In the genomic region with DNA sequence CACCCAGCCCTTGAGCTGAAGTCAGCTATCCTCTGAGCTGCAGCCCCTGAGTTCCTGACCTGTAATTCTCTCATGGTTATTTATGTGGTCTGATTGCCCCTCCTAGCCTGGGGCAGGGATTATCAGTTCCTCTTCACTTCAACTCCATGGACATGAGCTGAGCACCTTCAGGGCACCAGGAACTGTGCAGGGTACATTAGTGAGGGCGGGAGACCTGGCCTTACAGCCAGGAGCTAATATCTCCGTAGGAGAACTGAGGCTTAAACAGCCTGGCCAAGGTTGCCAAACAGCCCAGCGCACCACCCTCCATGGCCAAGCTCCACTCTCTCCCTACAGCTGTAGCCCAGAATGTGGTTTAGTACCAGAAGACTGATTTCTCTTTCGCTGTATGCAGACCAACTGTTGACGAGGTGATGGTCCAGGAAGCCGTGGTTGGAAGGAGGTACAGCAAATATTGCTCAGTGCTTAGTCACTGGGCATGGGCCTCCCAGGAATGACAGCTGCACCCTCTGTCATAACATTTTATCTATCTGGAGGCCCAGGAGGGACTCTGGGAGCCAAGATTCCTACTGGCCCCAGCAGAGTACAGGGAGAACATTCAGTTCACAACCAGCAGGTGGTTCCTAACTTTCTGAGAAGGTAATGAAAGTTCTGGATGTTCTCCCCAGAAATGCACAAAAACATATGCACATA, we compare ENCODE assay signal across 8 cellular contexts.
DNase-seq lines count a peak whose midpoint lies in the region; ATAC-seq and TF ChIP-seq lines count a peak whose summit lies in the region.

No MANE protein-coding gene starts in this region.

- no peaks in the 10 kb centered on the region for H3K36me3 ChIP-seq in KOPT-K1 (ENCODE audit: insufficient read depth, low read length)
- H3K36me3 ChIP-seq in brain microvascular endothelial cell (replicated peaks): no peaks in the 10 kb centered on the region
- H3K36me3 ChIP-seq in naive thymus-derived CD4-positive, alpha-beta T cell (ENCODE audit: control insufficient read depth in 2 of 3, insufficient read depth in 3 of 3, low read length in 3 of 3): no peaks in the 10 kb centered on the region
- no peaks in the 10 kb centered on the region for H3K36me3 ChIP-seq in effector memory CD4-positive, alpha-beta T cell (ENCODE audit: control insufficient read depth, insufficient read depth, low read length)

- H3K4me1 ChIP-seq in naive thymus-derived CD4-positive, alpha-beta T cell (ENCODE audit: control insufficient read depth in 2 of 2, insufficient read depth in 2 of 2, low read length in 2 of 2): no peaks in the 10 kb centered on the region
- no peaks in the 10 kb centered on the region for H3K4me1 ChIP-seq in effector memory CD4-positive, alpha-beta T cell (ENCODE audit: control insufficient read depth, insufficient read depth, low read length, poor library complexity, severe bottlenecking)

- POLR2A ChIA-PET in naive thymus-derived CD4-positive, alpha-beta T cell (lab: Charles Lee): no interaction called here

- H3K27ac ChIP-seq in KOPT-K1 (ENCODE audit: low read depth, low read length, poor library complexity, severe bottlenecking) (peak overlapping the region; percentile 31), brain microvascular endothelial cell (peak overlapping the region; percentile 93)
- H3K27ac ChIP-seq in naive thymus-derived CD4-positive, alpha-beta T cell (ENCODE audit: low read depth, low read length): no peak overlapping the region
- no peak overlapping the region for H3K27ac ChIP-seq in effector memory CD4-positive, alpha-beta T cell (ENCODE audit: insufficient read depth, low read length, poor library complexity, severe bottlenecking)

- H3K9me3 ChIP-seq in KOPT-K1 (ENCODE audit: insufficient read depth, low read length, poor library complexity, severe bottlenecking) (no peaks in the 10 kb centered on the region), T-helper 17 cell (ENCODE audit: control insufficient read depth, low read length, poor library complexity, severe bottlenecking) (no peaks in the 10 kb centered on the region)
- no peaks in the 10 kb centered on the region for H3K9me3 ChIP-seq in naive thymus-derived CD4-positive, alpha-beta T cell (ENCODE audit: control insufficient read depth in 2 of 3, low read length in 3 of 3)
- H3K9me3 ChIP-seq in effector memory CD4-positive, alpha-beta T cell (ENCODE audit: control insufficient read depth, low read length): no peaks in the 10 kb centered on the region

- peak; percentile 67 for TF ChIP-seq CTCF in brain microvascular endothelial cell (IDR thresholded peaks at IDR 0.05; ENCODE audit: low read depth, low read length, missing control alignments)

- H3K4me3 Mint-ChIP-seq in naive thymus-derived CD4-positive, alpha-beta T cell: no peak overlapping the region
- H3K4me3 Mint-ChIP-seq in T-helper 17 cell: no peak overlapping the region

- H3K4me3 ChIP-seq in brain microvascular endothelial cell (ENCODE audit: low read depth, low read length): no peak overlapping the region
- H3K4me3 ChIP-seq in naive thymus-derived CD4-positive, alpha-beta T cell (ENCODE audit: low read length): no peak overlapping the region
- no peak overlapping the region for H3K4me3 ChIP-seq in effector memory CD4-positive, alpha-beta T cell (ENCODE audit: insufficient read depth, low read depth, low read length, poor library complexity, severe bottlenecking)

- peak; percentile 14 for ATAC-seq in naive thymus-derived CD4-positive, alpha-beta T cell
- no peak for ATAC-seq in T-helper 17 cell

- H3K27ac Mint-ChIP-seq in naive thymus-derived CD4-positive, alpha-beta T cell: no peak overlapping the region
- H3K27ac Mint-ChIP-seq in T-helper 17 cell: no peak overlapping the region

- intact Hi-C loops in naive thymus-derived CD4-positive, alpha-beta T cell (cut with micrococcal nuclease): no loop called here

- peaks cover 0 to 41% (median 33%) of the 10 kb centered on the region in 5 donors for H3K27me3 Mint-ChIP-seq in naive thymus-derived CD4-positive, alpha-beta T cell
- H3K27me3 Mint-ChIP-seq in T-helper 17 cell: peaks cover 60% of the 10 kb centered on the region

- H3K27me3 ChIP-seq in brain microvascular endothelial cell (replicated peaks): no peaks in the 10 kb centered on the region
- no peaks in the 10 kb centered on the region for H3K27me3 ChIP-seq in naive thymus-derived CD4-positive, alpha-beta T cell (ENCODE audit: control insufficient read depth in 2 of 2, insufficient read depth in 2 of 2, low read length in 2 of 2)
- H3K27me3 ChIP-seq in effector memory CD4-positive, alpha-beta T cell (replicated peaks; ENCODE audit: control insufficient read depth, insufficient read depth, low read length, poor library complexity, severe bottlenecking): no peaks in the 10 kb centered on the region

- H3K4me1 Mint-ChIP-seq in naive thymus-derived CD4-positive, alpha-beta T cell: peaks cover 0 to 5% (median 0%) of the 10 kb centered on the region in 7 donors
- no peaks in the 10 kb centered on the region for H3K4me1 Mint-ChIP-seq in T-helper 17 cell

- DNase-seq in DMS53 (lab: John Stamatoyannopoulos, UW): peak; percentile 95
- peak; percentile 98 for DNase-seq in brain microvascular endothelial cell
- DNase-seq in naive thymus-derived CD4-positive, alpha-beta T cell: no peak
- no peak for DNase-seq in NCI-H345 (lab: John Stamatoyannopoulos, UW)
- no peak for DNase-seq in NAMALWA (ENCODE audit: low spot score)
- no peak for DNase-seq in T-helper 17 cell
- DNase-seq in effector memory CD4-positive, alpha-beta T cell: no peak

- peaks cover 0 to 4% (median 0%) of the 10 kb centered on the region in 11 donors for H3K9me3 Mint-ChIP-seq in naive thymus-derived CD4-positive, alpha-beta T cell

- no peaks in the 10 kb centered on the region for H3K36me3 Mint-ChIP-seq in naive thymus-derived CD4-positive, alpha-beta T cell
- H3K36me3 Mint-ChIP-seq in T-helper 17 cell (ENCODE audit: low read depth): no peaks in the 10 kb centered on the region

- CTCF ChIA-PET in naive thymus-derived CD4-positive, alpha-beta T cell (lab: Charles Lee): no interaction called here

- in situ Hi-C loops in brain microvascular endothelial cell (cut with HindIII; ENCODE audit: low pct_ligation_motif_present, low sequenced_read_pairs): no loop called here

Comparison
In these comparisons a context has a peak if more than half of its experiments do, and no peak if none do; other contexts are left out.
1. DNase-seq: peak in DMS53 (single experiment) and brain microvascular endothelial cell (single experiment); none in naive thymus-derived CD4-positive, alpha-beta T cell (0 of 9), NCI-H345 (single experiment), NAMALWA (single experiment), T-helper 17 cell (0 of 3) and effector memory CD4-positive, alpha-beta T cell (0 of 3).
2. H3K27ac ChIP-seq: peak in KOPT-K1 (single experiment) and brain microvascular endothelial cell (single experiment); none in naive thymus-derived CD4-positive, alpha-beta T cell (single experiment) and effector memory CD4-positive, alpha-beta T cell (single experiment).